Comparison of ENCODE assay signal across 3 cellular contexts in genomic region chr2:238079874-238080327, GRCh38.
TF ChIP-seq lines count a peak whose summit lies in the region.

No MANE protein-coding gene starts in this region.

TF ChIP-seq in A549, 52 proteins besides CTCF, POLR2A, EP300 and RAD21:
- TF ChIP-seq TP53 (CRISPR knock-in tag; IDR thresholded peaks at IDR 0.05), result no peak
- TF ChIP-seq CEBPB (IDR thresholded peaks at IDR 0.05), result peak in 1 of 2 experiments; percentile 51; a peak in 3 of 4 replicates
- peak; percentile 68 for TF ChIP-seq KDM1A (IDR thresholded peaks at IDR 0.05; ENCODE audit: low read depth)
TF ChIP-seq in A549: peak in this region for 2.

TF ChIP-seq in IMR-90, 13 proteins besides CTCF, POLR2A, EP300 and RAD21:
- TF ChIP-seq BHLHE40 (IDR thresholded peaks at IDR 0.05; ENCODE audit: low read depth, low read length) (no peak), NFE2L2 (IDR thresholded peaks at IDR 0.05; ENCODE audit: low read depth, low read length) (no peak), CEBPB (IDR thresholded peaks at IDR 0.05; ENCODE audit: low read depth, low read length) (peak; percentile 58)

TF ChIP-seq in liver, 16 proteins besides CTCF, POLR2A, EP300 and RAD21:
- TF ChIP-seq FOXA1 (IDR thresholded peaks at IDR 0.05) (peak; percentile 94), GABPA (IDR thresholded peaks at IDR 0.05 in 1 of 2, conservative IDR thresholded peaks at IDR 0.05 in 1 of 2) (peak; percentile 12 to 50), TAF1 (conservative IDR thresholded peaks at IDR 0.05) (no peak), HNF4G (IDR thresholded peaks at IDR 0.05) (no peak), RXRA (IDR thresholded peaks at IDR 0.05) (peak; percentile 60 to 80), NR2F2 (IDR thresholded peaks at IDR 0.05) (no peak), HNF4A (conservative IDR thresholded peaks at IDR 0.05) (peak; percentile 78), EGR1 (IDR thresholded peaks at IDR 0.05; ENCODE audit: low read depth in 2 of 2) (peak in 1 of 2 donors; percentile 85), SP1 (IDR thresholded peaks at IDR 0.05) (peak; percentile 68), JUND (IDR thresholded peaks at IDR 0.05) (peak; percentile 61 to 68), FOXA2 (IDR thresholded peaks at IDR 0.05) (peak; percentile 98), YY1 (IDR thresholded peaks at IDR 0.05) (peak; percentile 91)
- TF ChIP-seq, protein P1, sequence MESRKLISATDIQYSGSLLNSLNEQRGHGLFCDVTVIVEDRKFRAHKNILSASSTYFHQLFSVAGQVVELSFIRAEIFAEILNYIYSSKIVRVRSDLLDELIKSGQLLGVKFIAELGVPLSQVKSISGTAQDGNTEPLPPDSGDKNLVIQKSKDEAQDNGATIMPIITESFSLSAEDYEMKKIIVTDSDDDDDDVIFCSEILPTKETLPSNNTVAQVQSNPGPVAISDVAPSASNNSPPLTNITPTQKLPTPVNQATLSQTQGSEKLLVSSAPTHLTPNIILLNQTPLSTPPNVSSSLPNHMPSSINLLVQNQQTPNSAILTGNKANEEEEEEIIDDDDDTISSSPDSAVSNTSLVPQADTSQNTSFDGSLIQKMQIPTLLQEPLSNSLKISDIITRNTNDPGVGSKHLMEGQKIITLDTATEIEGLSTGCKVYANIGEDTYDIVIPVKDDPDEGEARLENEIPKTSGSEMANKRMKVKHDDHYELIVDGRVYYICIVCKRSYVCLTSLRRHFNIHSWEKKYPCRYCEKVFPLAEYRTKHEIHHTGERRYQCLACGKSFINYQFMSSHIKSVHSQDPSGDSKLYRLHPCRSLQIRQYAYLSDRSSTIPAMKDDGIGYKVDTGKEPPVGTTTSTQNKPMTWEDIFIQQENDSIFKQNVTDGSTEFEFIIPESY (IDR thresholded peaks at IDR 0.05), result peak; percentile 69
- TF ChIP-seq, protein P2, sequence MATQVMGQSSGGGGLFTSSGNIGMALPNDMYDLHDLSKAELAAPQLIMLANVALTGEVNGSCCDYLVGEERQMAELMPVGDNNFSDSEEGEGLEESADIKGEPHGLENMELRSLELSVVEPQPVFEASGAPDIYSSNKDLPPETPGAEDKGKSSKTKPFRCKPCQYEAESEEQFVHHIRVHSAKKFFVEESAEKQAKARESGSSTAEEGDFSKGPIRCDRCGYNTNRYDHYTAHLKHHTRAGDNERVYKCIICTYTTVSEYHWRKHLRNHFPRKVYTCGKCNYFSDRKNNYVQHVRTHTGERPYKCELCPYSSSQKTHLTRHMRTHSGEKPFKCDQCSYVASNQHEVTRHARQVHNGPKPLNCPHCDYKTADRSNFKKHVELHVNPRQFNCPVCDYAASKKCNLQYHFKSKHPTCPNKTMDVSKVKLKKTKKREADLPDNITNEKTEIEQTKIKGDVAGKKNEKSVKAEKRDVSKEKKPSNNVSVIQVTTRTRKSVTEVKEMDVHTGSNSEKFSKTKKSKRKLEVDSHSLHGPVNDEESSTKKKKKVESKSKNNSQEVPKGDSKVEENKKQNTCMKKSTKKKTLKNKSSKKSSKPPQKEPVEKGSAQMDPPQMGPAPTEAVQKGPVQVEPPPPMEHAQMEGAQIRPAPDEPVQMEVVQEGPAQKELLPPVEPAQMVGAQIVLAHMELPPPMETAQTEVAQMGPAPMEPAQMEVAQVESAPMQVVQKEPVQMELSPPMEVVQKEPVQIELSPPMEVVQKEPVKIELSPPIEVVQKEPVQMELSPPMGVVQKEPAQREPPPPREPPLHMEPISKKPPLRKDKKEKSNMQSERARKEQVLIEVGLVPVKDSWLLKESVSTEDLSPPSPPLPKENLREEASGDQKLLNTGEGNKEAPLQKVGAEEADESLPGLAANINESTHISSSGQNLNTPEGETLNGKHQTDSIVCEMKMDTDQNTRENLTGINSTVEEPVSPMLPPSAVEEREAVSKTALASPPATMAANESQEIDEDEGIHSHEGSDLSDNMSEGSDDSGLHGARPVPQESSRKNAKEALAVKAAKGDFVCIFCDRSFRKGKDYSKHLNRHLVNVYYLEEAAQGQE (IDR thresholded peaks at IDR 0.05), result peak; percentile 65
- TF ChIP-seq, protein P3, sequence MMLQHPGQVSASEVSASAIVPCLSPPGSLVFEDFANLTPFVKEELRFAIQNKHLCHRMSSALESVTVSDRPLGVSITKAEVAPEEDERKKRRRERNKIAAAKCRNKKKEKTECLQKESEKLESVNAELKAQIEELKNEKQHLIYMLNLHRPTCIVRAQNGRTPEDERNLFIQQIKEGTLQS (IDR thresholded peaks at IDR 0.05), result peak; percentile 24
- TF ChIP-seq, protein P4, sequence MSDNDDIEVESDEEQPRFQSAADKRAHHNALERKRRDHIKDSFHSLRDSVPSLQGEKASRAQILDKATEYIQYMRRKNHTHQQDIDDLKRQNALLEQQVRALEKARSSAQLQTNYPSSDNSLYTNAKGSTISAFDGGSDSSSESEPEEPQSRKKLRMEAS (IDR thresholded peaks at IDR 0.05), result peak; percentile 84
